ENCODE assay signal across 20 cellular contexts in the genomic region with DNA sequence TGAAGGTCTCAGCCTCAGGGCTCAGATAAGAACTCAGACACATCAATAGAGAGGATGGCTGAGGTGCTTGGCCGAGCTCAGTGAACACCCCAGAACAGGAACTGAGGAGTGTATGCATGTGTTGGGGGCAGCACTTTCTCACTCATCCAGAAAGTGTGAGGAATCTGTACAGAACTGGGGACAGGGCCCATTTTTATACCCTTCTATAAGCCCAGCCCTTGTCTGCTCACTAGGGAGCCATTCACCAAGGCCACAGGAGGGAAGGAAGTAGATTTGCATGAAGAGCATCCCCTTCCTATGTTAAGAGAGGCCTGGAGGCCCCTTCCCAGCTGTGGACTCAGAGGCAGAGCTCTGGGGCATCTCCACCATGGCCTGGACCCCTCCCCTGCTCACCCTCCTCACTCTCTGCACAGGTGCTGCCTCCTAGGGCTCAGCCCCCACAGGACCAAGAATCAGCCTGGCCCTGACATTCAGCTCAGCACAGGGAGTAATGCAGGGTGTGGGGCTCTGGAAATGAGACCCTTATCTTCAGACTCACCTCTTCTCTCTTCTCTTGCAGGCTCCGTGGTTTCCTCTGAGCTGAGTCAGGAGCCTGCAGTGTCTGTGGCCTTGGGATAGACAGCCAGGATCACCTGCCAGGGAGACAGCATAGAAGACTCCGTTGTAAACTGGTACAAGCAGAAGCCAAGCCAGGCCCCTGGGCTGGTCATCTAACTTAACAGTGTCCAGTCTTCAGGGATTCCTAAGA. TPM values are rescaled to one million over a fixed set of nuclear protein-coding genes. Genes with fewer than 3 reads are reported as not detected.
DNase-seq lines count a peak whose midpoint lies in the region; ATAC-seq, FAIRE-seq and TF ChIP-seq lines count a peak whose summit lies in the region.
"Had no signal": no experiment of that assay in that cellular context is flagged by ENCODE, and none has a peak within 500 bp of the region (broad histone marks: within the 10 kb centered on the region; RNA-seq: fewer than 3 reads in every experiment).

No MANE protein-coding gene starts in this region.

- H2AK5ac ChIP-seq in neuronal stem cell (ENCODE audit: low read depth, low read length), result no peak overlapping the region

- H3K4ac ChIP-seq in neuronal stem cell (ENCODE audit: low read length), result no peak overlapping the region

- H2AFZ ChIP-seq in GM12878 (ENCODE audit: control insufficient read depth, low read depth, low read length) (no peak overlapping the region; the same call in 1 of the 2 replicates), neuronal stem cell (ENCODE audit: low read length) (no peak overlapping the region)

- H3K23ac ChIP-seq in neuronal stem cell (ENCODE audit: low read depth, low read length, poor library complexity), result peak overlapping the region; percentile 30

- H3K79me1 ChIP-seq in neuronal stem cell (ENCODE audit: low read depth, low read length), result no peaks in the 10 kb centered on the region

- H2BK12ac ChIP-seq in neuronal stem cell (ENCODE audit: low read length), result no peak overlapping the region

- ATAC-seq in HG03460 (IDR thresholded peaks at IDR 0.05; ENCODE audit: unreplicated experiment) (peak; percentile 32), GM12878 (peak; percentile 71)
- no peak for ATAC-seq in activated naive CD4-positive, alpha-beta T cell treated with anti-CD3 and anti-CD28 coated beads, Interleukin-2, amount 50 U/mL, for 72 hours
- ATAC-seq: HepG2 had no signal

- H3K4me1 ChIP-seq in GM12878 (ENCODE audit: control insufficient read depth, insufficient read depth, low read length), result peaks cover 14% of the 10 kb centered on the region
- no peaks in the 10 kb centered on the region for H3K4me1 ChIP-seq in neuronal stem cell (ENCODE audit: control insufficient read depth in 2 of 2, insufficient read depth in 1 of 2, low read depth in 1 of 2, low read length in 2 of 2)
- H3K4me1 ChIP-seq in endodermal cell (ENCODE audit: control insufficient read depth, insufficient read depth, low read length), result no peaks in the 10 kb centered on the region
- H3K4me1 ChIP-seq: BE2C, SJSA1 had no signal

- H4K8ac ChIP-seq in neuronal stem cell (ENCODE audit: low read depth, low read length), result no peak overlapping the region

- TF ChIP-seq CTCF in GM12878 (IDR thresholded peaks at IDR 0.05 in 2 of 3, conservative IDR thresholded peaks at IDR 0.05 in 1 of 3; ENCODE audit: control insufficient read depth in 2 of 3, extremely low read depth in 1 of 3, insufficient read depth in 1 of 3, low read depth in 3 of 3, low read length in 3 of 3), result no peak
- TF ChIP-seq CTCF in endodermal cell (conservative IDR thresholded peaks at IDR 0.05), result no peak

- CTCF ChIA-PET in GM12878 (lab: Yijun Ruan, JAX), result interaction anchor here (0.9 to 3.6 kb wide), 7 partner anchors 9 to 195 kb away, joined by 3 to 10 read pairs (median 5); no protein-coding TSS in a partner anchor

- H2BK15ac ChIP-seq in neuronal stem cell (ENCODE audit: low read length), result no peak overlapping the region

- H3K4me3 Mint-ChIP-seq in endodermal cell, result no peak overlapping the region

- DNase-seq in GM12892 (ENCODE audit: insufficient read length) (no peak), GM12878 (ENCODE audit: low read depth, low spot score) (no peak), neuronal stem cell (ENCODE audit: low spot score) (no peak), endodermal cell (no peak), T-helper 1 cell (no peak)
- DNase-seq in activated CD4-positive, alpha-beta T cell treated with anti-CD3 and anti-CD28 coated beads, Interleukin-2, amount 50 U/mL, for 1 hour, result no peak
- no peak for DNase-seq in activated naive CD4-positive, alpha-beta T cell treated with anti-CD3 and anti-CD28 coated beads, Interleukin-2, amount 50 U/mL, for 72 hours (ENCODE audit: low spot score in 2 of 2)
- DNase-seq: BE2C; CD8-positive, alpha-beta memory T cell; DND-41; GF-D8; HCEC 1CT; NCI-H1436 treated with DMSO at 0.1 percent for 48 hours; NCI-H2081 treated with DMSO at 0.1 percent for 48 hours; OCI-M1 had no signal

- H3K27ac ChIP-seq in GM12878 (ENCODE audit: control insufficient read depth, insufficient read depth) (peak overlapping the region; percentile 68), neuronal stem cell (replicated peaks; ENCODE audit: low read length) (no peak overlapping the region), endodermal cell (ENCODE audit: low read depth, low read length) (no peak overlapping the region)
- H3K27ac ChIP-seq: RWPE1, SJSA1 had no signal

- H4K20me1 ChIP-seq in GM12878 (ENCODE audit: control insufficient read depth, insufficient read depth), result no peaks in the 10 kb centered on the region

- H3K4me3 ChIP-seq in GM12878, result peak overlapping the region; percentile 22; the same call in 1 of the 2 replicates
- no peak overlapping the region for H3K4me3 ChIP-seq in neuronal stem cell (ENCODE audit: low read length in 2 of 2)
- H3K4me3 ChIP-seq in endodermal cell (ENCODE audit: low read length), result no peak overlapping the region
- H3K4me3 ChIP-seq: SJSA1 had no signal

- H3K9me3 Mint-ChIP-seq in endodermal cell, result no peaks in the 10 kb centered on the region
- no peaks in the 10 kb centered on the region for H3K9me3 Mint-ChIP-seq in activated naive CD4-positive, alpha-beta T cell treated with anti-CD3 and anti-CD28 coated beads, Interleukin-2, amount 50 U/mL, for 72 hours
- H3K9me3 Mint-ChIP-seq: CD8-positive, alpha-beta memory T cell had no signal

- H3K18ac ChIP-seq in neuronal stem cell (ENCODE audit: low read length), result no peak overlapping the region

- H3K36me3 ChIP-seq in GM12878 (ENCODE audit: control insufficient read depth in 2 of 2, insufficient read depth in 2 of 2, low read length in 1 of 2) (no peaks in the 10 kb centered on the region), neuronal stem cell (replicated peaks in 1 of 2; ENCODE audit: control insufficient read depth in 2 of 2, insufficient read depth in 2 of 2, low read length in 2 of 2) (no peaks in the 10 kb centered on the region), endodermal cell (ENCODE audit: control insufficient read depth, insufficient read depth, low read length) (no peaks in the 10 kb centered on the region)
- H3K36me3 ChIP-seq: BE2C, SJSA1 had no signal

- no peaks in the 10 kb centered on the region for H3K36me3 Mint-ChIP-seq in endodermal cell (ENCODE audit: low read depth)
- no peaks in the 10 kb centered on the region for H3K36me3 Mint-ChIP-seq in activated naive CD4-positive, alpha-beta T cell treated with anti-CD3 and anti-CD28 coated beads, Interleukin-2, amount 50 U/mL, for 72 hours

- no peak for TF ChIP-seq RAD21 in GM12878 (IDR thresholded peaks at IDR 0.05; ENCODE audit: insufficient read depth, low read depth, low read length)

- H3K27ac Mint-ChIP-seq in endodermal cell, result no peak overlapping the region
- H3K27ac Mint-ChIP-seq in activated naive CD4-positive, alpha-beta T cell treated with anti-CD3 and anti-CD28 coated beads, Interleukin-2, amount 50 U/mL, for 72 hours, result peak overlapping the region in 1 of 2 donors; percentile 22

- RAD21 ChIA-PET in GM12878 (lab: Charles Lee; ENCODE audit: unreplicated experiment), result interaction anchor here (1.2 to 1.3 kb wide), 2 partner anchors 9 to 12 kb away, joined by 4 to 5 read pairs; no protein-coding TSS in a partner anchor

- no peak overlapping the region for H4K91ac ChIP-seq in neuronal stem cell (ENCODE audit: low read depth, low read length, poor library complexity)

- no peaks in the 10 kb centered on the region for H3K79me2 ChIP-seq in GM12878 (ENCODE audit: control insufficient read depth, insufficient read depth, low read length)

- H3K4me1 Mint-ChIP-seq in endodermal cell, result no peaks in the 10 kb centered on the region

- POLR2A ChIA-PET in GM12878 (lab: Charles Lee), result interaction anchor here (1.0 kb wide), 1 partner anchor 9 kb away, joined by 3 read pairs; no protein-coding TSS in a partner anchor

- H3K9me3 ChIP-seq in GM12878 (replicated peaks; ENCODE audit: control insufficient read depth, insufficient read depth, low read length) (no peaks in the 10 kb centered on the region), neuronal stem cell (replicated peaks in 1 of 2; ENCODE audit: control insufficient read depth in 2 of 2, insufficient read depth in 1 of 2, low read depth in 1 of 2, low read length in 2 of 2) (peaks cover 0 to 4% of the 10 kb centered on the region in 2 donors), endodermal cell (ENCODE audit: control insufficient read depth, low read length) (no peaks in the 10 kb centered on the region)
- H3K9me3 ChIP-seq: BE2C, SJSA1 had no signal

- peak overlapping the region; percentile 63 for H3K4me2 ChIP-seq in GM12878 (ENCODE audit: control insufficient read depth, insufficient read depth)
- H3K4me2 ChIP-seq in neuronal stem cell (ENCODE audit: insufficient read depth, low read length, poor library complexity, severe bottlenecking), result no peak overlapping the region

- H2BK120ac ChIP-seq in neuronal stem cell (ENCODE audit: low read depth, low read length), result no peak overlapping the region

- BruUV-seq in GM12878 (replicated peaks; lab: Mats Ljungman, UMichigan), result no TSS peak

- H3K14ac ChIP-seq in neuronal stem cell (ENCODE audit: low read length), result no peak overlapping the region

- TF ChIP-seq EP300 in GM12878 (IDR thresholded peaks at IDR 0.05; ENCODE audit: borderline replicate concordance in 1 of 2, control insufficient read depth in 1 of 2, low read depth in 2 of 2, low read length in 2 of 2), result no peak

- no peak overlapping the region for H2BK5ac ChIP-seq in neuronal stem cell (ENCODE audit: low read length)

- TF ChIP-seq POLR2A in GM12892 (IDR thresholded peaks at IDR 0.05; ENCODE audit: low read depth, low read length) (no peak), GM12878 (IDR thresholded peaks at IDR 0.05; ENCODE audit: low read depth, low read length) (no peak)

- in situ Hi-C loops in GM12878 (cut with MboI), result no loop called here

- SMC1A ChIA-PET in GM12878 (lab: Charles Lee; ENCODE audit: uncharacterized antibody, unreplicated experiment), result interaction anchor here (0.6 to 1.8 kb wide), 3 partner anchors 14 to 19 kb away, joined by 3 to 5 read pairs (median 4); no protein-coding TSS in a partner anchor

- 39% methylated on average over 3 of the region's 3 CpGs for WGBS in GM12878 (ENCODE audit: insufficient coverage, insufficient replicate concordance, low lambda C conversion rate, missing lambda C conversion rate)
- no CpG with 5 or more reads among the region's 3 CpGs for WGBS in neuronal stem cell (ENCODE audit: extremely low coverage in 2 of 2, insufficient read length in 2 of 2, insufficient replicate concordance in 1 of 2), 2 donors
- WGBS in endodermal cell (ENCODE audit: insufficient coverage in 1 of 2, insufficient read length in 1 of 2), 2 experiments, result 83 to 86% methylated on average over 1 to 3 of the region's 3 CpGs

- peak; percentile 21 for FAIRE-seq in GM12892 (lab: Jason Lieb, UNC)
- FAIRE-seq in GM12878 (lab: Jason Lieb, UNC), result no peak
- FAIRE-seq: HepG2 had no signal

- H3K27me3 Mint-ChIP-seq in endodermal cell (ENCODE audit: insufficient read depth), result peaks cover 72% of the 10 kb centered on the region

- H3K9ac ChIP-seq in GM12878 (ENCODE audit: control insufficient read depth, insufficient read depth, low read length) (peak overlapping the region; percentile 27; the same call in 1 of the 2 replicates), neuronal stem cell (ENCODE audit: low read depth, low read length, poor library complexity) (no peak overlapping the region), endodermal cell (ENCODE audit: extremely low read depth, low read length, poor library complexity, severe bottlenecking) (no peak overlapping the region)

- H3K27me3 ChIP-seq in GM12878 (replicated peaks in 1 of 2; ENCODE audit: control insufficient read depth in 2 of 2, insufficient read depth in 2 of 2, low read length in 1 of 2), result no peaks in the 10 kb centered on the region
- H3K27me3 ChIP-seq in neuronal stem cell (ENCODE audit: control insufficient read depth in 3 of 3, insufficient read depth in 3 of 3, low read depth in 1 of 3, low read length in 3 of 3), result peaks cover 0 to 3% (median 0%) of the 10 kb centered on the region in 3 experiments
- no peaks in the 10 kb centered on the region for H3K27me3 ChIP-seq in endodermal cell (ENCODE audit: control insufficient read depth, insufficient read depth, low read length, poor library complexity, severe bottlenecking)

- intact Hi-C loops in GM12878 (cut with micrococcal nuclease; ENCODE audit: unreplicated experiment), result no loop called here

RNA-seq across cellular contexts. Expression of a gene that starts 39.9 kb away (rescaled TPM):
- not detected for polyA plus RNA-seq in GM12892 (2012; ENCODE audit: missing spikeins)
- not detected in 2 replicates for total RNA-seq in GM12878 (2013; cell fraction: nucleolus; rRNA removed)
- total RNA-seq in GM12878 (2014; rRNA removed), result not detected in 2 replicates
- not detected in 2 replicates for total RNA-seq in GM12878 (2014; rRNA removed; fragmentation: Illumina TruSeq; extraction: Trizol)
- total RNA-seq in GM12878 (2021), result not detected in 2 replicates
- not detected for polyA plus RNA-seq in GM12878 (2011; ENCODE audit: low read depth)
- not detected in 2 replicates for polyA plus RNA-seq in GM12878 (2011; rRNA removed)
- not detected in 2 replicates for polyA plus RNA-seq in GM12878 (2011; cell fraction: cytosol; rRNA removed)
- not detected in 2 replicates for polyA plus RNA-seq in GM12878 (2011; cell fraction: nucleus; rRNA removed)
- polyA plus RNA-seq in GM12878 (2012), result not detected in 2 replicates
- not detected in 2 replicates for polyA plus RNA-seq in GM12878 (2014; fragmentation: Illumina TruSeq; extraction: Trizol)
- polyA plus RNA-seq in GM12878 (2014; fragmentation: Nextera tagmentation; extraction: Ambion mirVana), result not detected
- polyA plus RNA-seq in GM12878 (2014; rRNA removed), result not detected in 2 replicates
- polyA plus RNA-seq in GM12878 (2016; fragmentation: Nextera tagmentation; extraction: Ambion mirVana), result not detected
- not detected in 2 replicates for polyA minus RNA-seq in GM12878 (2011; rRNA and poly(A)+ RNA removed)
- not detected in 2 replicates for polyA minus RNA-seq in GM12878 (2011; cell fraction: cytosol; rRNA and poly(A)+ RNA removed)
- not detected in 2 replicates for polyA minus RNA-seq in GM12878 (2011; cell fraction: nucleus; rRNA and poly(A)+ RNA removed)
- not detected for polyA plus RNA-seq in neuronal stem cell (2013, experiment 1 of 2)
- not detected for polyA plus RNA-seq in neuronal stem cell (2013, experiment 2 of 2)
- total RNA-seq in endodermal cell, result not detected
- polyA plus RNA-seq in endodermal cell (2013, experiment 1 of 2), result not detected
- polyA plus RNA-seq in endodermal cell (2013, experiment 2 of 2), result not detected
- total RNA-seq in activated naive CD4-positive, alpha-beta T cell treated with anti-CD3 and anti-CD28 coated beads, Interleukin-2, amount 50 U/mL, for 72 hours, result not detected
- total RNA-seq: CD8-positive, alpha-beta memory T cell; HepG2; LHCN-M2; SJSA1 had no signal
- polyA plus RNA-seq: CD8-positive, alpha-beta memory T cell; HepG2 had no signal

RNA-seq across cellular contexts. Expression of a gene that starts 45.4 kb away (rescaled TPM):
- polyA plus RNA-seq in GM12892 (2012; ENCODE audit: missing spikeins), result 2.1 TPM
- total RNA-seq in GM12878 (2013; cell fraction: nucleolus; rRNA removed), result 3.2 and 4.1 TPM in 2 replicates
- total RNA-seq in GM12878 (2014; rRNA removed) (0.79 and 0.82 TPM in 2 replicates), GM12878 (2014; rRNA removed; fragmentation: Illumina TruSeq; extraction: Trizol) (0.49 and 0.55 TPM in 2 replicates), GM12878 (2021) (1.4 and 1.8 TPM in 2 replicates), endodermal cell (under 1 TPM in 1 of 2 donors, not detected in 1; 0.35 TPM)
- 0.41 TPM for polyA plus RNA-seq in GM12878 (2011; ENCODE audit: low read depth)
- polyA plus RNA-seq in GM12878 (2011; rRNA removed) (1.8 and 2.5 TPM in 2 replicates), GM12878 (2014; fragmentation: Illumina TruSeq; extraction: Trizol) (0.63 and 0.68 TPM in 2 replicates), GM12878 (2014; fragmentation: Nextera tagmentation; extraction: Ambion mirVana) (under 1 TPM; 0.40 to 0.68 TPM), GM12878 (2014; rRNA removed) (0.46 and 1.00 TPM in 2 replicates), GM12878 (2016; fragmentation: Nextera tagmentation; extraction: Ambion mirVana) (under 1 TPM; 0.56 to 0.62 TPM)
- 2.0 and 2.6 TPM in 2 replicates for polyA plus RNA-seq in GM12878 (2011; cell fraction: cytosol; rRNA removed)
- 1.5 and 2.8 TPM in 2 replicates for polyA plus RNA-seq in GM12878 (2011; cell fraction: nucleus; rRNA removed)
- 0.41 and 0.66 TPM in 2 replicates for polyA plus RNA-seq in GM12878 (2012)
- 1.8 and 2.1 TPM in 2 replicates for polyA minus RNA-seq in GM12878 (2011; rRNA and poly(A)+ RNA removed)
- 2.1 TPM in 2 replicates for polyA minus RNA-seq in GM12878 (2011; cell fraction: cytosol; rRNA and poly(A)+ RNA removed)
- 0.36 and 0.48 TPM in 2 replicates for polyA minus RNA-seq in GM12878 (2011; cell fraction: nucleus; rRNA and poly(A)+ RNA removed)
- 0.07 TPM for polyA plus RNA-seq in neuronal stem cell (2013, experiment 1 of 2)
- polyA plus RNA-seq in neuronal stem cell (2013, experiment 2 of 2), result 0.07 TPM
- polyA plus RNA-seq in endodermal cell (2013, experiment 1 of 2), result not detected
- polyA plus RNA-seq in endodermal cell (2013, experiment 2 of 2), result not detected
- under 1 TPM in 1 of 2 donors, not detected in 1; 0.23 TPM for total RNA-seq in activated naive CD4-positive, alpha-beta T cell treated with anti-CD3 and anti-CD28 coated beads, Interleukin-2, amount 50 U/mL, for 72 hours
- total RNA-seq: CD8-positive, alpha-beta memory T cell; LHCN-M2 had no signal
- polyA plus RNA-seq: CD8-positive, alpha-beta memory T cell had no signal

Comparison
In these comparisons a context has a peak if more than half of its experiments do, and no peak if none do; other contexts are left out.
1. ATAC-seq: peak in HG03460 (single experiment) and GM12878 (single experiment); none in activated naive CD4-positive, alpha-beta T cell treated with anti-CD3 and anti-CD28 coated beads, Interleukin-2, amount 50 U/mL, for 72 hours (0 of 2).